ENCODE assay signal across 12 cellular contexts in genomic region chr4:72084587-72085011, GRCh38. TPM values are rescaled to one million over a fixed set of nuclear protein-coding genes. Genes with fewer than 3 reads are reported as not detected.
DNase-seq lines count a peak whose midpoint lies in the region; ATAC-seq and TF ChIP-seq lines count a peak whose summit lies in the region.
"Had no signal": no experiment of that assay in that cellular context is flagged by ENCODE, and none has a peak within 500 bp of the region (broad histone marks: within the 10 kb centered on the region; RNA-seq: fewer than 3 reads in every experiment).

No MANE protein-coding gene starts in this region.

- no peaks in the 10 kb centered on the region for H3K36me3 ChIP-seq in adipocyte (ENCODE audit: control insufficient read depth, insufficient read depth, low read length, severe bottlenecking)
- H3K36me3 ChIP-seq in body of pancreas (replicated peaks in 1 of 2; ENCODE audit: insufficient read depth in 1 of 2, low read depth in 2 of 2): no peaks in the 10 kb centered on the region
- H3K36me3 ChIP-seq in Karpas-422 (ENCODE audit: insufficient read depth, low read length): no peaks in the 10 kb centered on the region
- H3K36me3 ChIP-seq: SJCRH30 had no signal

- peak; percentile 15 for DNase-seq in DMS79 treated with DMSO at 0.1 percent for 48 hours (lab: John Stamatoyannopoulos, UW)
- DNase-seq in adipocyte (ENCODE audit: low read depth): peak; percentile 23
- DNase-seq in body of pancreas: no peak
- no peak for DNase-seq in NCI-H1417 treated with DMSO at 0.1 percent for 48 hours (lab: John Stamatoyannopoulos, UW)
- no peak for DNase-seq in putamen (ENCODE audit: low spot score)
- no peak for DNase-seq in Karpas-422
- DNase-seq: activated CD4-positive, alpha-beta T cell treated with anti-CD3 and anti-CD28 coated beads, Interleukin-2, amount 50 U/mL, for 1 hour; NCI-H2107 had no signal

- no peaks in the 10 kb centered on the region for H3K79me2 ChIP-seq in Karpas-422 (ENCODE audit: low read length)

- H3K4me3 ChIP-seq in adipocyte (ENCODE audit: low read length) (no peak overlapping the region), body of pancreas (no peak overlapping the region), Karpas-422 (ENCODE audit: low read length) (no peak overlapping the region)
- H3K4me3 ChIP-seq: SJCRH30 had no signal

- 15 to 20% methylated on average over 3 of the region's 3 CpGs for WGBS in body of pancreas, 2 donors

- H3K9ac ChIP-seq in adipocyte (ENCODE audit: low read length) (no peak overlapping the region), Karpas-422 (ENCODE audit: low read length) (no peak overlapping the region)

- TF ChIP-seq POLR2A in body of pancreas (IDR thresholded peaks at IDR 0.05): no peak

- no peak for TF ChIP-seq CTCF in body of pancreas (IDR thresholded peaks at IDR 0.05)

- no peak overlapping the region for H3K4me2 ChIP-seq in Karpas-422 (ENCODE audit: low read depth, low read length, poor library complexity, severe bottlenecking)

- H3K9me2 ChIP-seq in Karpas-422 (replicated peaks; ENCODE audit: insufficient read depth, low read length): no peaks in the 10 kb centered on the region

- H3K4me1 ChIP-seq in adipocyte (ENCODE audit: control insufficient read depth, insufficient read depth, low read length) (no peaks in the 10 kb centered on the region), body of pancreas (no peaks in the 10 kb centered on the region), Karpas-422 (ENCODE audit: low read length) (no peaks in the 10 kb centered on the region)
- H3K4me1 ChIP-seq: SJCRH30 had no signal

- H3K9me3 ChIP-seq in adipocyte (ENCODE audit: control insufficient read depth, low read length): no peaks in the 10 kb centered on the region
- H3K9me3 ChIP-seq in body of pancreas: no peaks in the 10 kb centered on the region
- H3K9me3 ChIP-seq in Karpas-422 (ENCODE audit: low read length): no peaks in the 10 kb centered on the region
- H3K9me3 ChIP-seq: SJCRH30 had no signal

- H3K27me3 ChIP-seq in adipocyte (replicated peaks; ENCODE audit: control insufficient read depth, insufficient read depth, low read length): no peaks in the 10 kb centered on the region
- H3K27me3 ChIP-seq in body of pancreas: no peaks in the 10 kb centered on the region
- no peaks in the 10 kb centered on the region for H3K27me3 ChIP-seq in Karpas-422 (ENCODE audit: low read length)
- H3K27me3 ChIP-seq: SJCRH30 had no signal

- H2AFZ ChIP-seq in Karpas-422 (ENCODE audit: low read length): no peak overlapping the region

- intact Hi-C loops in body of pancreas (cut with DNase I): no loop called here

- H4K20me1 ChIP-seq in Karpas-422 (ENCODE audit: insufficient read depth, low read depth, low read length): no peaks in the 10 kb centered on the region

- H3K27ac ChIP-seq in body of pancreas (no peak overlapping the region), Karpas-422 (ENCODE audit: low read length) (no peak overlapping the region)
- H3K27ac ChIP-seq: SJCRH30 had no signal

- ATAC-seq in GM19438 (IDR thresholded peaks at IDR 0.05; ENCODE audit: low read depth, unreplicated experiment) (peak; percentile 55), HG02973 (IDR thresholded peaks at IDR 0.05; ENCODE audit: unreplicated experiment) (peak; percentile 83), body of pancreas (no peak)

RNA-seq across cellular contexts. Expression of gene NPFFR2, which starts 52.8 kb away (rescaled TPM):
- not detected for total RNA-seq in body of pancreas
- total RNA-seq in Karpas-422 (2014; rRNA removed; shearing (Covaris generic); ENCODE audit: low replicate concordance): not detected in 2 replicates
- total RNA-seq: osteocyte, SJCRH30 had no signal

Comparison
In these comparisons a context has a peak if more than half of its experiments do, and no peak if none do; other contexts are left out.
1. DNase-seq: peak in DMS79 treated with DMSO at 0.1 percent for 48 hours (single experiment) and adipocyte (single experiment); none in body of pancreas (0 of 4), NCI-H1417 treated with DMSO at 0.1 percent for 48 hours (single experiment), putamen (single experiment) and Karpas-422 (single experiment).